22 cellular contexts compared by ENCODE assay signal in the genomic region with DNA sequence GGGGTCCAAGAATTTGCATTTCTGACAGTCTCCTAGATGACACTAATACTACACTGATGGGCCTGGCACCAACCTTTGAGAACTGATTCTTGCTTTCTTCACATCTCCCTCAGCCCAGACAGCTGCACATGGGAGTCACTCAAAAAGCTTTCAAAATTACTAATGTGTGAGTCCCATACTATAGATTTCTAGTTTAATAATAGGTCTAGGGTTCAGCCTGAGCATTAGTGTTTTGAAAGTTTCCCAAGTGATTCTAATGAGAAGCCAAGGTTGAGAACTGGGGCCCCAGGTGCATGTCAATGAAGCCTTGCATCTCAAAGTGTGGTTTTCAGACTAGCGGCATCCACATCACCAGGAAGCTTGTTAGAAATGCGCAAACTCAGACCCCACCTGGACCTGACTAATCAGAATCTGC.
DNase-seq lines count a peak whose midpoint lies in the region; ATAC-seq lines count a peak whose summit lies in the region.
"Had no signal": no experiment of that assay in that cellular context is flagged by ENCODE, and none has a peak within 500 bp of the region (broad histone marks: within the 10 kb centered on the region; RNA-seq: fewer than 3 reads in every experiment).

No MANE protein-coding gene starts in this region.

- DNase-seq in stimulated activated naive B cell treated with anti-CD40 and anti-IgM and Interleukin-4, amounts not matched to agents 10 μg/mL and 1 μg/mL and 100 μg/mL, for 72 hours = no peak
- DNase-seq in NCI-H446 (lab: John Stamatoyannopoulos, UW) = no peak
- DNase-seq in NCI-H526 treated with DMSO at 0.1 percent for 48 hours (lab: John Stamatoyannopoulos, UW) = no peak
- no peak for DNase-seq in posterior vena cava (ENCODE audit: low spot score)
- DNase-seq in left colon = no peak
- DNase-seq: activated CD4-positive, alpha-beta T cell treated with anti-CD3 and anti-CD28 coated beads, Interleukin-2, amount 50 U/mL, for 4 hours; activated naive CD8-positive, alpha-beta T cell treated with anti-CD3 and anti-CD28 coated beads, Interleukin-2, amount 10 ng/mL, durations not matched to agents 7 days and 5 days; activated T-cell treated with anti-CD3 and anti-CD28 coated beads, Interleukin-2, amount 50 U/mL, for 24 hours; BE2C; H7; heart right ventricle; left cardiac atrium; MM.1S; NCI-H2081; nucleus accumbens; Peyer's patch; transverse colon had no signal

- intact Hi-C loops in posterior vena cava (cut with DNase I) = no loop called here
- intact Hi-C loops in left colon (cut with DNase I, micrococcal nuclease) = no loop called here

- H3K4me3 Mint-ChIP-seq in stimulated activated naive B cell treated with anti-CD40 and anti-IgM and Interleukin-4, amounts not matched to agents 10 μg/mL and 1 μg/mL and 100 μg/mL, for 72 hours = no peak overlapping the region
- H3K4me3 Mint-ChIP-seq: activated naive CD8-positive, alpha-beta T cell treated with anti-CD3 and anti-CD28 coated beads, Interleukin-2, amount 10 ng/mL, durations not matched to agents 7 days and 5 days; activated T-cell treated with anti-CD3 and anti-CD28 coated beads, Interleukin-2, amount 50 U/mL, for 24 hours had no signal

- no peaks in the 10 kb centered on the region for H3K27me3 Mint-ChIP-seq in stimulated activated naive B cell treated with anti-CD40 and anti-IgM and Interleukin-4, amounts not matched to agents 10 μg/mL and 1 μg/mL and 100 μg/mL, for 72 hours
- H3K27me3 Mint-ChIP-seq: activated naive CD8-positive, alpha-beta T cell treated with anti-CD3 and anti-CD28 coated beads, Interleukin-2, amount 10 ng/mL, durations not matched to agents 7 days and 5 days; activated T-cell treated with anti-CD3 and anti-CD28 coated beads, Interleukin-2, amount 50 U/mL, for 24 hours had no signal

- no peaks in the 10 kb centered on the region for H3K36me3 Mint-ChIP-seq in stimulated activated naive B cell treated with anti-CD40 and anti-IgM and Interleukin-4, amounts not matched to agents 10 μg/mL and 1 μg/mL and 100 μg/mL, for 72 hours
- H3K36me3 Mint-ChIP-seq: activated naive CD8-positive, alpha-beta T cell treated with anti-CD3 and anti-CD28 coated beads, Interleukin-2, amount 10 ng/mL, durations not matched to agents 7 days and 5 days had no signal

- no peaks in the 10 kb centered on the region for H3K9me3 Mint-ChIP-seq in stimulated activated naive B cell treated with anti-CD40 and anti-IgM and Interleukin-4, amounts not matched to agents 10 μg/mL and 1 μg/mL and 100 μg/mL, for 72 hours
- H3K9me3 Mint-ChIP-seq: activated naive CD8-positive, alpha-beta T cell treated with anti-CD3 and anti-CD28 coated beads, Interleukin-2, amount 10 ng/mL, durations not matched to agents 7 days and 5 days; activated T-cell treated with anti-CD3 and anti-CD28 coated beads, Interleukin-2, amount 50 U/mL, for 24 hours had no signal

- no peak overlapping the region for H3K27ac Mint-ChIP-seq in stimulated activated naive B cell treated with anti-CD40 and anti-IgM and Interleukin-4, amounts not matched to agents 10 μg/mL and 1 μg/mL and 100 μg/mL, for 72 hours
- H3K27ac Mint-ChIP-seq: activated naive CD8-positive, alpha-beta T cell treated with anti-CD3 and anti-CD28 coated beads, Interleukin-2, amount 10 ng/mL, durations not matched to agents 7 days and 5 days; activated T-cell treated with anti-CD3 and anti-CD28 coated beads, Interleukin-2, amount 50 U/mL, for 24 hours had no signal

- peak; percentile 87 for ATAC-seq in GM19025 (IDR thresholded peaks at IDR 0.05; ENCODE audit: low read depth, unreplicated experiment)
- peak; percentile 55 for ATAC-seq in HG02642 (IDR thresholded peaks at IDR 0.05; ENCODE audit: poor library complexity, unreplicated experiment)
- ATAC-seq in HG03469 (IDR thresholded peaks at IDR 0.05; ENCODE audit: unreplicated experiment) = peak; percentile 40
- peak; percentile 51 to 61 for ATAC-seq in stimulated activated naive B cell treated with anti-CD40 and anti-IgM and Interleukin-4, amounts not matched to agents 10 μg/mL and 1 μg/mL and 100 μg/mL, for 72 hours (replicated peaks)
- ATAC-seq in left colon = no peak
- ATAC-seq: heart right ventricle, HepG2, left cardiac atrium, sciatic nerve had no signal

- no peaks in the 10 kb centered on the region for H3K4me1 Mint-ChIP-seq in stimulated activated naive B cell treated with anti-CD40 and anti-IgM and Interleukin-4, amounts not matched to agents 10 μg/mL and 1 μg/mL and 100 μg/mL, for 72 hours
- H3K4me1 Mint-ChIP-seq: activated naive CD8-positive, alpha-beta T cell treated with anti-CD3 and anti-CD28 coated beads, Interleukin-2, amount 10 ng/mL, durations not matched to agents 7 days and 5 days had no signal
